ENCODE assay signal across 8 cellular contexts in the genomic region with DNA sequence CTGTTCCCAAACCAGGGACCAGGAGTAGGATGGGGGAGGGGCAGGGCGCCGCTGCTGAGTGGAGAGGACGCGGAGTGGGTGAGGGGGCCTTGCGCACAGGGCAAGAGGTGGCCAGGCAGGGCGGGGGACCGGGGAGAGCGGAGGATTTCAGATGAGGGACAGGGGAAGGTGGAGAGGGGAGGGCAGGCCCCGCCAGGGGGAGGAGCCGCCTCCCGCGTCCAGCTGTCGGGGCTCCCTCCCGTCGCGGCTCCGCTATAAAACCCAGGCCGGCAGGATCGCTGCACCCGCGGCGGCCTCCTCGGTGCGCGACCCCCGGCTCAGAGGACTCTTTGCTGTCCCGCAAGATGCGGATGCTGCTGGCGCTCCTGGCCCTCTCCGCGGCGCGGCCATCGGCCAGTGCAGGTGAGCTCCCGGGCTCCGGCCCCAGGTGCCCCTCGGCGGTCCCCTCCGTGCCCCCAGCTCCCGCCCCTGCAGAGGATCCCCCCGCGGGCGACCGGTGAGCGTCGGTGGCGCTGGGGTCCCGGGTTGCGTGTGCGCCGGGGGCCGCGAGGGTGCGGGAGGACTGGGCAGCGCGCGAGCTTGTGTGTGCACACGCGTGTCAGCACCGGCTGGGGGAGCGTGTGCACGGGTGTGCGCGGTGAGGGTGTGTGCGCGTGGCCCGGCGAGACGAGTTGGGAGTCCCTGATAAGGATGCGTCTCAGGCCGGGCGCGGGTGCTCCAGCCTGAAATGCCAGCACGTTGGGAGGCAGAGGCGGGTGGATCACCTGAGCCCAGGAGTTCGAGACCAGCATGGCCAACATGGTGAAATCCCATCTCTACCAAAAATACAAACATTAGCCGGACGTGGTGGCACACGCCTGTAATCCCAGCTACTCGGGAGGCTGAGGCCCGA. TPM values are rescaled to one million over a fixed set of nuclear protein-coding genes. Genes with fewer than 3 reads are reported as not detected.
A peak's percentile ranks its signal among the peaks of the same experiment; 100 is the strongest.
DNase-seq lines count a peak whose midpoint lies in the region; ATAC-seq and TF ChIP-seq lines count a peak whose summit lies in the region.

A gene (plus strand): TSS at position 283 of the 892 bp plus-strand sequence. CDS start 62 bp downstream, at position 345.

- H3K4me3 ChIP-seq in colonic mucosa = peak within 1 kb of the TSS; percentile 43

- peak within 1 kb of the TSS; percentile 54 for H3K4me3 Mint-ChIP-seq in stimulated activated naive CD8-positive, alpha-beta T cell treated with anti-CD3 and anti-CD28 coated beads, Interleukin-15, Interleukin-2, amounts not matched to agents 100 ng/mL and 50 ng/mL, for 24 hours
- peak within 1 kb of the TSS; percentile 61 for H3K4me3 Mint-ChIP-seq in mesothelial cell of epicardium

- DNase-seq in stimulated activated naive CD8-positive, alpha-beta T cell treated with anti-CD3 and anti-CD28 coated beads, Interleukin-15, Interleukin-2, amounts not matched to agents 100 U/mL and 50 U/mL, for 24 hours = no peak
- DNase-seq in colonic mucosa (no peak), mesothelial cell of epicardium (ENCODE audit: low spot score in 2 of 2, unreplicated experiment in 2 of 2) (no peak), RWPE1 (ENCODE audit: low spot score) (no peak)
- DNase-seq in stimulated activated CD4-positive, alpha-beta T cell treated with anti-CD3 and anti-CD28 coated beads, Interleukin-12 subunit alpha, Interleukin-12 subunit beta, amount 100 ng/mL, for 4 hours = no peak

- intact Hi-C loops in colonic mucosa (cut with DNase I) = no loop called here

- H3K27ac ChIP-seq in colonic mucosa (no peak within 1 kb of the TSS), RWPE1 (no peak within 1 kb of the TSS)

- ATAC-seq in stimulated activated naive CD8-positive, alpha-beta T cell treated with anti-CD3 and anti-CD28 coated beads, Interleukin-15, Interleukin-2, amounts not matched to agents 100 U/mL and 50 U/mL, for 24 hours = no peak
- ATAC-seq in GM18498 (IDR thresholded peaks at IDR 0.05; ENCODE audit: unreplicated experiment) (no peak), GM21381 (IDR thresholded peaks at IDR 0.05; ENCODE audit: unreplicated experiment) (no peak)

- peaks cover 13% of the 10 kb centered on the region for H3K4me1 ChIP-seq in colonic mucosa

- peaks cover 65% of the 10 kb centered on the region for H3K27me3 Mint-ChIP-seq in stimulated activated naive CD8-positive, alpha-beta T cell treated with anti-CD3 and anti-CD28 coated beads, Interleukin-15, Interleukin-2, amounts not matched to agents 100 ng/mL and 50 ng/mL, for 24 hours
- peaks cover 96% of the 10 kb centered on the region for H3K27me3 Mint-ChIP-seq in mesothelial cell of epicardium (ENCODE audit: low read depth)

- POLR2A ChIA-PET in RWPE1 (lab: Yijun Ruan, JAX; ENCODE audit: low non-redundant PET) = no interaction called here

- no peaks in the 10 kb centered on the region for H3K36me3 ChIP-seq in colonic mucosa

- TF ChIP-seq CTCF in colonic mucosa (IDR thresholded peaks at IDR 0.05) = no peak
- TF ChIP-seq CTCF in mesothelial cell of epicardium (IDR thresholded peaks at IDR 0.05; ENCODE audit: unreplicated experiment) = no peak
- no peak for TF ChIP-seq CTCF in RWPE1 (conservative IDR thresholded peaks at IDR 0.05; ENCODE audit: low read depth)

- H3K36me3 Mint-ChIP-seq in stimulated activated naive CD8-positive, alpha-beta T cell treated with anti-CD3 and anti-CD28 coated beads, Interleukin-15, Interleukin-2, amounts not matched to agents 100 ng/mL and 50 ng/mL, for 24 hours (ENCODE audit: low read depth) = no peaks in the 10 kb centered on the region
- no peaks in the 10 kb centered on the region for H3K36me3 Mint-ChIP-seq in mesothelial cell of epicardium

- peak within 1 kb of the TSS; percentile 34 to 35 for H3K9ac ChIP-seq in colonic mucosa (ENCODE audit: low read depth in 2 of 2, low read length in 2 of 2)

- H3K27me3 ChIP-seq in colonic mucosa = peaks cover 30% of the 10 kb centered on the region

- no peaks in the 10 kb centered on the region for H3K9me3 ChIP-seq in colonic mucosa

- CTCF ChIA-PET in RWPE1 (lab: Yijun Ruan, JAX) = no interaction called here

- H3K4me1 Mint-ChIP-seq in stimulated activated naive CD8-positive, alpha-beta T cell treated with anti-CD3 and anti-CD28 coated beads, Interleukin-15, Interleukin-2, amounts not matched to agents 100 ng/mL and 50 ng/mL, for 24 hours (ENCODE audit: low read depth) = peaks cover 14% of the 10 kb centered on the region
- H3K4me1 Mint-ChIP-seq in mesothelial cell of epicardium = peaks cover 12% of the 10 kb centered on the region

- H3K9me3 Mint-ChIP-seq in stimulated activated naive CD8-positive, alpha-beta T cell treated with anti-CD3 and anti-CD28 coated beads, Interleukin-15, Interleukin-2, amounts not matched to agents 100 ng/mL and 50 ng/mL, for 24 hours = no peaks in the 10 kb centered on the region
- H3K9me3 Mint-ChIP-seq in mesothelial cell of epicardium = no peaks in the 10 kb centered on the region

- no peak within 1 kb of the TSS for H3K27ac Mint-ChIP-seq in stimulated activated naive CD8-positive, alpha-beta T cell treated with anti-CD3 and anti-CD28 coated beads, Interleukin-15, Interleukin-2, amounts not matched to agents 100 ng/mL and 50 ng/mL, for 24 hours
- H3K27ac Mint-ChIP-seq in mesothelial cell of epicardium = no peak within 1 kb of the TSS

RNA-seq across cellular contexts. Expression of the gene that starts here (rescaled TPM):
- 100 to 1,000 TPM; 111 to 397 TPM for total RNA-seq in colonic mucosa
- not detected in 3 replicates for total RNA-seq in mesothelial cell of epicardium

Comparison
In these comparisons a context has a peak if more than half of its experiments do, and no peak if none do; other contexts are left out.
1. RNA of the gene that starts here (total RNA-seq): 111 to 397 TPM in colonic mucosa; not detected in mesothelial cell of epicardium; every median in the first group is over 10 times any median in the second.